20 cellular contexts compared by ENCODE assay signal in the genomic region with DNA sequence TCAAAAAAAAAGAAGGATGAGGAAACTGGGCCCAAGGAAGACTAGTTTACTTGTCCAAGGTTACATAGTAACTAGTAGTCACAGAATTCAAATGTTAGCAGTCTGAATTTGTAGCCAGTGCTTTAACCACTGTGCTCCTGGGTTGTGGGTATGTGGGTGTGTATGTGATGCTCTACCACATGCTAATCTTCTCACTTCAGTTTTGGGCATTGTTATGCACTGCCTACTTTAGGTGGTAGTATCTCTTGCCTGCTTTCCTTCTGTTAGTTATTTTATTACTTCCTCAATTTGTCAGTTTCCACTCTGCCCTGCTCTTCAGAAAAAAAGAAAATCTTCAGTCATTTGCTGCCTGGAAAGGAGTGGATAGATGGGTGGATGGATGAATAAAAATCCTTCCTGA.
A peak's percentile ranks its signal among the peaks of the same experiment; 100 is the strongest.
DNase-seq lines count a peak whose midpoint lies in the region; ATAC-seq and TF ChIP-seq lines count a peak whose summit lies in the region.
"Had no signal": no experiment of that assay in that cellular context is flagged by ENCODE, and none has a peak within 500 bp of the region (broad histone marks: within the 10 kb centered on the region; RNA-seq: fewer than 3 reads in every experiment).

No MANE protein-coding gene starts in this region.

- H3K4me3 Mint-ChIP-seq in memory B cell: no peak overlapping the region
- H3K4me3 Mint-ChIP-seq: B cell; CD4-positive, CD25-positive, alpha-beta regulatory T cell had no signal

- no peaks in the 10 kb centered on the region for H4K20me1 ChIP-seq in OCI-LY3 (ENCODE audit: insufficient read depth, low read length)

- H3K27me3 ChIP-seq in OCI-LY3 (ENCODE audit: low read depth, low read length): no peaks in the 10 kb centered on the region

- H3K4me1 ChIP-seq in OCI-LY3 (ENCODE audit: low read length): peaks cover 12% of the 10 kb centered on the region
- H3K4me1 ChIP-seq: Caco-2 had no signal

- H3K27ac ChIP-seq in OCI-LY3 (ENCODE audit: low read length): no peak overlapping the region

- TF ChIP-seq POLR2A in erythroblast (IDR thresholded peaks at IDR 0.05; ENCODE audit: low read length): no peak

- H3K4me1 Mint-ChIP-seq in memory B cell: no peaks in the 10 kb centered on the region
- H3K4me1 Mint-ChIP-seq: CD4-positive, CD25-positive, alpha-beta regulatory T cell; T-helper 17 cell had no signal

- no peak for TF ChIP-seq CTCF in OCI-LY3 (IDR thresholded peaks at IDR 0.05; ENCODE audit: low read depth, low read length)

- H3K9me3 Mint-ChIP-seq in memory B cell: no peaks in the 10 kb centered on the region

- no peaks in the 10 kb centered on the region for H3K36me3 ChIP-seq in OCI-LY3 (replicated peaks; ENCODE audit: low read depth, low read length)

- ATAC-seq in GM18868 (IDR thresholded peaks at IDR 0.05; ENCODE audit: unreplicated experiment) (peak; percentile 60), memory B cell (ENCODE audit: low read depth) (peak; percentile 34), GM21528 (IDR thresholded peaks at IDR 0.05; ENCODE audit: low FRiP score, unreplicated experiment) (no peak), HG02938 (IDR thresholded peaks at IDR 0.05; ENCODE audit: unreplicated experiment) (no peak), HG02763 (IDR thresholded peaks at IDR 0.05; ENCODE audit: unreplicated experiment) (no peak)
- ATAC-seq: T-helper 17 cell had no signal

- H2AFZ ChIP-seq in OCI-LY3 (ENCODE audit: low read depth, low read length): no peak overlapping the region

- H3K9me3 ChIP-seq in OCI-LY3 (ENCODE audit: insufficient read depth, low read length): no peaks in the 10 kb centered on the region
- H3K9me3 ChIP-seq: Caco-2 had no signal

- no peak overlapping the region for H3K4me3 ChIP-seq in OCI-LY3 (ENCODE audit: low read length)

- peak overlapping the region; percentile 4 for H3K27ac Mint-ChIP-seq in memory B cell
- H3K27ac Mint-ChIP-seq: B cell; CD4-positive, CD25-positive, alpha-beta regulatory T cell; T-helper 17 cell had no signal

- H3K27me3 Mint-ChIP-seq in memory B cell: no peaks in the 10 kb centered on the region
- H3K27me3 Mint-ChIP-seq: B cell; CD4-positive, CD25-positive, alpha-beta regulatory T cell; T-helper 17 cell had no signal

- DNase-seq in Kasumi-1 (lab: John Stamatoyannopoulos, UW): peak; percentile 4 to 20
- DNase-seq in memory B cell (ENCODE audit: low spot score in 2 of 2): no peak
- DNase-seq in erythroblast (lab: John Stamatoyannopoulos, UW): no peak
- DNase-seq: Caco-2; CD4-positive, CD25-positive, alpha-beta regulatory T cell; DMS153; GOT3; NCI-H1436; NCI-H2029; NCI-H2171 treated with DMSO at 0.1 percent for 48 hours; NCI-H446 treated with DMSO at 0.1 percent for 48 hours; NCI-H748 treated with DMSO at 0.1 percent for 48 hours; SHP77; T-helper 17 cell had no signal

- H3K9ac ChIP-seq in OCI-LY3 (ENCODE audit: low read length): no peak overlapping the region

- peak overlapping the region; percentile 26; the same call in 1 of the 2 replicates for H3K4me2 ChIP-seq in OCI-LY3 (ENCODE audit: low read length)

- H3K79me2 ChIP-seq in OCI-LY3 (ENCODE audit: low read length): no peaks in the 10 kb centered on the region

- peaks cover 10% of the 10 kb centered on the region for H3K36me3 Mint-ChIP-seq in memory B cell
- H3K36me3 Mint-ChIP-seq: CD4-positive, CD25-positive, alpha-beta regulatory T cell had no signal

Comparison
In these comparisons a context has a peak if more than half of its experiments do, and no peak if none do; other contexts are left out.
1. ATAC-seq: peak in GM18868 (single experiment) and memory B cell (single experiment); none in GM21528 (single experiment), HG02938 (single experiment) and HG02763 (single experiment).
2. DNase-seq: peak in Kasumi-1 (2 of 2); none in memory B cell (0 of 2) and erythroblast (0 of 2).